In genomic region chr6:35311390-35312075, GRCh38 we compare ENCODE assay signal across 10 cellular contexts. TPM values are rescaled to one million over a fixed set of nuclear protein-coding genes. Genes with fewer than 3 reads are reported as not detected.
DNase-seq lines count a peak whose midpoint lies in the region; ATAC-seq, FAIRE-seq and TF ChIP-seq lines count a peak whose summit lies in the region.
"Had no signal": no experiment of that assay in that cellular context is flagged by ENCODE, and none has a peak within 500 bp of the region (broad histone marks: within the 10 kb centered on the region; RNA-seq: fewer than 3 reads in every experiment).

No MANE protein-coding gene starts in this region.

- H3K4me1 Mint-ChIP-seq in activated naive CD8-positive, alpha-beta T cell treated with anti-CD3 and anti-CD28 coated beads for 36 hours = peaks cover 82% of the 10 kb centered on the region
- H3K4me1 Mint-ChIP-seq in GM23338 = no peaks in the 10 kb centered on the region; the same call in 2 of the 3 replicates

- peak; percentile 44 for FAIRE-seq in GM18507 (lab: Jason Lieb, UNC)
- FAIRE-seq: colon, kidney had no signal

- no peaks in the 10 kb centered on the region for H3K4me1 ChIP-seq in GM23338 (ENCODE audit: insufficient read depth)
- H3K4me1 ChIP-seq in PC-3 (ENCODE audit: insufficient read depth, low read length) = no peaks in the 10 kb centered on the region

- no peaks in the 10 kb centered on the region for H3K9me3 ChIP-seq in PC-3 (ENCODE audit: low read length)

- peak overlapping the region; percentile 95 for H3K27ac Mint-ChIP-seq in activated naive CD8-positive, alpha-beta T cell treated with anti-CD3 and anti-CD28 coated beads for 36 hours
- no peak overlapping the region for H3K27ac Mint-ChIP-seq in GM23338

- peak overlapping the region; percentile 60 for H3K4me3 Mint-ChIP-seq in activated naive CD8-positive, alpha-beta T cell treated with anti-CD3 and anti-CD28 coated beads for 36 hours
- no peak overlapping the region for H3K4me3 Mint-ChIP-seq in GM23338

- H3K9me2 ChIP-seq in GM23338 (ENCODE audit: insufficient read depth) = no peaks in the 10 kb centered on the region
- H3K9me2 ChIP-seq in PC-3 (replicated peaks; ENCODE audit: low read length) = no peaks in the 10 kb centered on the region

- no peak for DNase-seq in GM18507 (ENCODE audit: extremely low spot score, insufficient read length, low read depth)
- DNase-seq in T-helper 2 cell = peak in 3 of 5 experiments; percentile 25 to 93 (median 62)
- peak; percentile 37 for DNase-seq in activated naive CD8-positive, alpha-beta T cell treated with anti-CD3 and anti-CD28 coated beads for 36 hours
- peak; percentile 61 for DNase-seq in stimulated activated CD4-positive, alpha-beta T cell treated with anti-CD3 and anti-CD28 coated beads, Interleukin-15, amount 100 ng/mL, for 24 hours
- DNase-seq in GM23338 (ENCODE audit: low spot score) = no peak
- no peak for DNase-seq in LoVo (ENCODE audit: low spot score)
- DNase-seq in PC-3 = no peak
- DNase-seq: kidney had no signal

- no peaks in the 10 kb centered on the region for H3K27me3 Mint-ChIP-seq in activated naive CD8-positive, alpha-beta T cell treated with anti-CD3 and anti-CD28 coated beads for 36 hours
- peaks cover 11% of the 10 kb centered on the region for H3K27me3 Mint-ChIP-seq in GM23338 (ENCODE audit: insufficient read depth, low read depth, poor library complexity)

- POLR2A ChIA-PET in PC-3 (lab: Charles Lee; ENCODE audit: unreplicated experiment) = no interaction called here

- H3K36me3 ChIP-seq in GM23338 (ENCODE audit: insufficient read depth) (no peaks in the 10 kb centered on the region), PC-3 (ENCODE audit: low read depth, low read length) (no peaks in the 10 kb centered on the region)

- H3K4me2 ChIP-seq in GM23338 = no peak overlapping the region
- no peak overlapping the region for H3K4me2 ChIP-seq in PC-3 (ENCODE audit: low read length)

- H3K27me3 ChIP-seq in GM23338 (ENCODE audit: insufficient read depth) = peaks cover 8% of the 10 kb centered on the region
- H3K27me3 ChIP-seq in PC-3 (ENCODE audit: low read length) = no peaks in the 10 kb centered on the region

- no peak for ATAC-seq in HG02970 (IDR thresholded peaks at IDR 0.05; ENCODE audit: low FRiP score, unreplicated experiment)
- ATAC-seq in GM23338 = no peak
- no peak for ATAC-seq in PC-3

- H3K27ac ChIP-seq in GM23338 (ENCODE audit: low read depth) = no peak overlapping the region
- H3K27ac ChIP-seq in PC-3 (ENCODE audit: low read length) = no peak overlapping the region

- no peaks in the 10 kb centered on the region for H4K20me1 ChIP-seq in GM23338 (replicated peaks; ENCODE audit: insufficient read depth)
- H4K20me1 ChIP-seq in PC-3 (ENCODE audit: low read length) = no peaks in the 10 kb centered on the region

- H3K4me3 ChIP-seq in GM23338 (no peak overlapping the region), PC-3 (ENCODE audit: low read length) (no peak overlapping the region)

- CTCF ChIA-PET in PC-3 (lab: Charles Lee) = no interaction called here

- peaks cover 65% of the 10 kb centered on the region for H3K36me3 Mint-ChIP-seq in activated naive CD8-positive, alpha-beta T cell treated with anti-CD3 and anti-CD28 coated beads for 36 hours
- no peaks in the 10 kb centered on the region; the same call in 2 of the 3 replicates for H3K36me3 Mint-ChIP-seq in GM23338 (ENCODE audit: low read depth)

- BruUV-seq in PC-3 (replicated peaks; lab: Mats Ljungman, UMichigan) = no TSS peak

- no peaks in the 10 kb centered on the region for H3K79me2 ChIP-seq in GM23338 (replicated peaks; ENCODE audit: insufficient read depth)
- no peaks in the 10 kb centered on the region for H3K79me2 ChIP-seq in PC-3 (ENCODE audit: low read length)

- no peak for TF ChIP-seq CTCF in GM23338 (conservative IDR thresholded peaks at IDR 0.05; ENCODE audit: low read depth in 2 of 2)
- TF ChIP-seq CTCF in PC-3 (conservative IDR thresholded peaks at IDR 0.05; ENCODE audit: low read depth, low read length) = no peak

- no peaks in the 10 kb centered on the region for H3K9me3 Mint-ChIP-seq in activated naive CD8-positive, alpha-beta T cell treated with anti-CD3 and anti-CD28 coated beads for 36 hours
- no peaks in the 10 kb centered on the region for H3K9me3 Mint-ChIP-seq in GM23338

- intact Hi-C loops in PC-3 (cut with micrococcal nuclease) = no loop called here

- no peak overlapping the region for H3K9ac ChIP-seq in PC-3 (ENCODE audit: low read length)

- H2AFZ ChIP-seq in GM23338 = no peak overlapping the region
- no peak overlapping the region for H2AFZ ChIP-seq in PC-3 (ENCODE audit: low read length)

- H3F3A ChIP-seq in GM23338 (replicated peaks; ENCODE audit: low read depth) (no peaks in the 10 kb centered on the region), PC-3 (ENCODE audit: low read length, unreplicated experiment) (no peaks in the 10 kb centered on the region)

TF ChIP-seq in GM23338, 12 proteins besides CTCF, POLR2A, EP300 and RAD21:
- TF ChIP-seq ZNF331 (CRISPR knock-in tag; IDR thresholded peaks at IDR 0.05; ENCODE audit: low read depth) (no peak), CREB1 (CRISPR knock-in tag; IDR thresholded peaks at IDR 0.05; ENCODE audit: low read depth) (no peak), STAT1 (IDR thresholded peaks at IDR 0.05; ENCODE audit: unreplicated experiment) (no peak)
- TF ChIP-seq, protein P1, sequence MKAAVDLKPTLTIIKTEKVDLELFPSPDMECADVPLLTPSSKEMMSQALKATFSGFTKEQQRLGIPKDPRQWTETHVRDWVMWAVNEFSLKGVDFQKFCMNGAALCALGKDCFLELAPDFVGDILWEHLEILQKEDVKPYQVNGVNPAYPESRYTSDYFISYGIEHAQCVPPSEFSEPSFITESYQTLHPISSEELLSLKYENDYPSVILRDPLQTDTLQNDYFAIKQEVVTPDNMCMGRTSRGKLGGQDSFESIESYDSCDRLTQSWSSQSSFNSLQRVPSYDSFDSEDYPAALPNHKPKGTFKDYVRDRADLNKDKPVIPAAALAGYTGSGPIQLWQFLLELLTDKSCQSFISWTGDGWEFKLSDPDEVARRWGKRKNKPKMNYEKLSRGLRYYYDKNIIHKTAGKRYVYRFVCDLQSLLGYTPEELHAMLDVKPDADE (IDR thresholded peaks at IDR 0.05) = no peak
TF ChIP-seq in GM23338: peak in this region for 0.

RNA-seq across cellular contexts. Expression of gene DEF6, which starts 13.9 kb away (rescaled TPM):
- 10 to 100 TPM; 74.3 to 75.7 TPM for total RNA-seq in activated naive CD8-positive, alpha-beta T cell treated with anti-CD3 and anti-CD28 coated beads for 36 hours
- 5.7 and 7.2 TPM in 2 replicates for total RNA-seq in GM23338 (2014; rRNA removed; shearing (Covaris generic))
- polyA plus RNA-seq in GM23338 (2016; fragmentation: Nextera tagmentation; extraction: Ambion mirVana) = 3.2 and 5.1 TPM in 2 replicates
- 37.3 and 42.8 TPM in 2 replicates for total RNA-seq in PC-3 (2014; rRNA removed)

RNA-seq across cellular contexts. Expression of gene PPARD, which starts 30.8 kb away (rescaled TPM):
- total RNA-seq in activated naive CD8-positive, alpha-beta T cell treated with anti-CD3 and anti-CD28 coated beads for 36 hours = 10 to 100 TPM; 17.0 to 17.8 TPM
- 8.7 and 9.7 TPM in 2 replicates for total RNA-seq in GM23338 (2014; rRNA removed; shearing (Covaris generic))
- polyA plus RNA-seq in GM23338 (2016; fragmentation: Nextera tagmentation; extraction: Ambion mirVana) = 4.8 and 5.1 TPM in 2 replicates
- total RNA-seq in PC-3 (2014; rRNA removed) = 24.5 and 26.2 TPM in 2 replicates

RNA-seq across cellular contexts. Expression of gene ZNF76, which starts 52.0 kb away (rescaled TPM):
- 10 to 100 TPM; 25.7 to 26.1 TPM for total RNA-seq in activated naive CD8-positive, alpha-beta T cell treated with anti-CD3 and anti-CD28 coated beads for 36 hours
- 18.1 and 18.8 TPM in 2 replicates for total RNA-seq in GM23338 (2014; rRNA removed; shearing (Covaris generic))
- polyA plus RNA-seq in GM23338 (2016; fragmentation: Nextera tagmentation; extraction: Ambion mirVana) = 12.5 and 13.7 TPM in 2 replicates
- 17.9 and 20.8 TPM in 2 replicates for total RNA-seq in PC-3 (2014; rRNA removed)

Comparison
In these comparisons a context has a peak if more than half of its experiments do, and no peak if none do; other contexts are left out.
1. DNase-seq: peak in T-helper 2 cell (3 of 5), activated naive CD8-positive, alpha-beta T cell treated with anti-CD3 and anti-CD28 coated beads for 36 hours (single experiment) and stimulated activated CD4-positive, alpha-beta T cell treated with anti-CD3 and anti-CD28 coated beads, Interleukin-15, amount 100 ng/mL, for 24 hours (single experiment); none in GM18507 (single experiment), GM23338 (single experiment), LoVo (single experiment) and PC-3 (single experiment).